In the genomic region with DNA sequence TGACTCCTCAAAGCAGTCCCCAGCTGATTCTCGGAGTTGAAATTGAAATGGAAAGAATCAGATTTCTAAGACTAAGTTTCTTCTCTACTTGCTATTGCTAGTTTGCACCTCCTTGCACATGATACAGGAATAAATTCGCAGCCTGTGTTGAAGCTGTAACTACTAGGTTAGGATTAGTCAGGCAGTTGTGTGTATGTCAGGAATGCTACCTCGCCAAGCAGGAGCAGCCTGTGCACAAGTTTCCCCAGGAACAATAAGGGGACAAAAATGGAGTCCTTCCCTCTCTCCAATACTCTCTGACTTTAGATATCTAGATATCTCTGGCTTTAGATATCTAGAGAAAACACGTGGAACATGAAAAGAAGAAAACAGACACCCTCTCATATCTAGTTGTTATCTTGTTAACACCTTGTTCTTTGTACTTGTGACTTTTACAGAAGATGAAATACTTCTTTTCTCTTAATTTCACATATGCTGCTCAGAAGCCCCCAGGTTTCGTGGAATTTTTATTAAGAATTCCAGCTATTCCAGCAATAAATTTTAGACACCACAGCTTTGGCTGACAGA, we compare ENCODE assay signal across 22 cellular contexts.
"Had no signal": no experiment of that assay in that cellular context is flagged by ENCODE, and none has a peak within 500 bp of the region (broad histone marks: within the 10 kb centered on the region; RNA-seq: fewer than 3 reads in every experiment).

No MANE protein-coding gene starts in this region.

- ATAC-seq: effector memory CD8-positive, alpha-beta T cell; left colon; mucosa of descending colon; naive thymus-derived CD8-positive, alpha-beta T cell; pancreas; right lobe of liver had no signal

- H3K9me3 ChIP-seq: esophagus squamous epithelium, gastroesophageal sphincter, mucosa of descending colon, pancreas, prostate gland, right lobe of liver had no signal

- H3K9me3 Mint-ChIP-seq: central memory CD8-positive, alpha-beta T cell; effector memory CD8-positive, alpha-beta T cell; immature natural killer cell; naive thymus-derived CD8-positive, alpha-beta T cell; neural crest cell; type B pancreatic cell had no signal

- H3K27ac ChIP-seq: esophagus squamous epithelium, pancreas, prostate gland, right lobe of liver had no signal

- H3K4me3 ChIP-seq: esophagus squamous epithelium, gastroesophageal sphincter, lung, mucosa of descending colon, pancreas, prostate gland, right lobe of liver had no signal

- H3K4me1 Mint-ChIP-seq: central memory CD8-positive, alpha-beta T cell; immature natural killer cell; naive thymus-derived CD8-positive, alpha-beta T cell; neural crest cell had no signal

- H3K4me3 Mint-ChIP-seq: central memory CD8-positive, alpha-beta T cell; effector memory CD8-positive, alpha-beta T cell; immature natural killer cell; naive thymus-derived CD8-positive, alpha-beta T cell; neural crest cell; type B pancreatic cell had no signal

- H3K27me3 ChIP-seq: esophagus squamous epithelium, gastroesophageal sphincter, right lobe of liver had no signal

- H3K36me3 ChIP-seq: esophagus squamous epithelium, gastroesophageal sphincter, pancreas, prostate gland, right lobe of liver had no signal

- H3K4me1 ChIP-seq: esophagus squamous epithelium, pancreas, prostate gland, right lobe of liver had no signal

- DNase-seq: effector memory CD8-positive, alpha-beta T cell; esophagus squamous epithelium; foreskin fibroblast; glutamatergic neuron; immature natural killer cell; kidney; left colon; left ventricle myocardium superior; mucosa of descending colon; naive thymus-derived CD8-positive, alpha-beta T cell; nucleus accumbens; pancreas; retina; right lobe of liver; stimulated activated naive CD4-positive, alpha-beta T cell had no signal

- FAIRE-seq: kidney, pancreas, urothelium cell line had no signal

- H3K27ac Mint-ChIP-seq: effector memory CD8-positive, alpha-beta T cell; immature natural killer cell; naive thymus-derived CD8-positive, alpha-beta T cell; type B pancreatic cell had no signal
